Comparison of ENCODE assay signal across 8 cellular contexts in the genomic region with DNA sequence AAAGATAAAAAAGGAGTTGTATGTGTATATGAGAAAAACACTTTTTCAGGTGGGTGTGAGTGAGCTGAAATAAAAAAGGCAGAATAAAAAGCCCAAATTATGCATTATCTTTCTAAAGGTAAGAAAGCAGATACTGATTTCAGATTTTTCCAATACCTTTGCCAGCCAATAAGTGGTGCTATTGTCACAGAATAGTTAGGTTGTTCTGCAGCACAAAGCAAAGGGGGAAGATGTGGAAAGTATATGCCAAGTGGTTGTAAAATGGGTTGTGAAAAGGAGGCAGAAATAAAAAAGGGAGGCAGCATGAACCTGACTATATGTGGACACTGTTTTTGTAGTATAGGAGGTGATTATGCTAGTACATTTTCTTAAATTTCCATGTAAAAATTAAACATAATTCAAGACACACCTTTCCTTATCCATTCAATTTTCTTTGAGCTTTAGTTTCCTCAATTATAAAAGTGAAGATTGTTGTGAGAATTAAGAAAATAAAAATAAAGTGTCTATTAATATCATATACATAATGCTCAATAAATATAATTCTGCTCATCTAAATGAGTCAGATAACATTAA.
DNase-seq lines count a peak whose midpoint lies in the region; ATAC-seq and TF ChIP-seq lines count a peak whose summit lies in the region.

No MANE protein-coding gene starts in this region.

- H3K27me3 ChIP-seq in A673 (replicated peaks; ENCODE audit: insufficient read depth, low read depth, low read length, poor library complexity), result no peaks in the 10 kb centered on the region
- no peaks in the 10 kb centered on the region for H3K27me3 ChIP-seq in neutrophil

- intact Hi-C loops in A673 (cut with micrococcal nuclease; ENCODE audit: unreplicated experiment), result loop anchor here (2.0 to 10.0 kb wide), 6 partner anchors 107 to 1089 kb away; a partner anchor contains a TSS

- POLR2A ChIA-PET in A673 (lab: Charles Lee; ENCODE audit: low non-redundant PET), result no interaction called here

- TF ChIP-seq CTCF in A673 (conservative IDR thresholded peaks at IDR 0.05; ENCODE audit: low read depth, low read length), result peak; percentile 75
- TF ChIP-seq CTCF in GM12872 (IDR thresholded peaks at IDR 0.05; ENCODE audit: insufficient read depth, low read depth, low read length), result peak; percentile 54; the same call in 2 of the 3 replicates
- TF ChIP-seq CTCF in LNCaP clone FGC (IDR thresholded peaks at IDR 0.05; ENCODE audit: control insufficient read depth, extremely low read depth, insufficient read depth), result peak; percentile 77
- TF ChIP-seq CTCF in epithelial cell of proximal tubule (conservative IDR thresholded peaks at IDR 0.05; ENCODE audit: low read depth, low read length), result peak; percentile 85
- TF ChIP-seq CTCF in neutrophil (IDR thresholded peaks at IDR 0.05), result peak; percentile 55

- H3K4me1 ChIP-seq in A673 (ENCODE audit: insufficient read depth, low read length, poor library complexity, severe bottlenecking) (peaks cover 24% of the 10 kb centered on the region), neutrophil (ENCODE audit: control insufficient read depth in 1 of 2, insufficient read depth in 1 of 2, low read depth in 1 of 2, low read length in 1 of 2) (no peaks in the 10 kb centered on the region)

- BruUV-seq in A673 (replicated peaks; lab: Mats Ljungman, UMichigan), result no TSS peak

- ATAC-seq in HG02840 (IDR thresholded peaks at IDR 0.05; ENCODE audit: low FRiP score, unreplicated experiment), result no peak

- H3K36me3 ChIP-seq in A673 (ENCODE audit: insufficient read depth, low read length, poor library complexity, severe bottlenecking) (no peaks in the 10 kb centered on the region), neutrophil (no peaks in the 10 kb centered on the region)

- CTCF ChIA-PET in A673 (lab: Charles Lee), result interaction anchor here (0.6 kb wide), 1 partner anchor 94 kb away, joined by 3 read pairs; no protein-coding TSS in a partner anchor

- H3K9me3 ChIP-seq in A673 (ENCODE audit: low read depth, low read length, poor library complexity, severe bottlenecking), result no peaks in the 10 kb centered on the region
- H3K9me3 ChIP-seq in neutrophil, result no peaks in the 10 kb centered on the region

- H3K4me3 ChIP-seq in A673 (ENCODE audit: low read depth, low read length, poor library complexity, severe bottlenecking) (no peak overlapping the region), LNCaP clone FGC (ENCODE audit: low read depth, low read length) (no peak overlapping the region), epithelial cell of proximal tubule (ENCODE audit: low read depth, low read length) (no peak overlapping the region), neutrophil (ENCODE audit: low read depth in 1 of 2, low read length in 1 of 2) (no peak overlapping the region)

- DNase-seq in A673 (ENCODE audit: low spot score) (peak; percentile 75), LNCaP clone FGC (ENCODE audit: low read depth) (peak; percentile 43), RPMI8226 (peak; percentile 56), epithelial cell of proximal tubule (ENCODE audit: low read depth) (no peak)
- DNase-seq in NK-92 treated with Interleukin-12 subunit alpha and Interleukin-12 subunit beta, amount 100 ng/mL, for 24 hours (lab: John Stamatoyannopoulos, UW), result no peak

- H3K27ac ChIP-seq in A673 (ENCODE audit: low read depth, low read length, poor library complexity, severe bottlenecking) (no peak overlapping the region), neutrophil (no peak overlapping the region)

Comparison
In these comparisons a context has a peak if more than half of its experiments do, and no peak if none do; other contexts are left out.
1. DNase-seq: peak in A673 (single experiment), LNCaP clone FGC (single experiment) and RPMI8226 (single experiment); none in epithelial cell of proximal tubule (single experiment) and NK-92 treated with Interleukin-12 subunit alpha and Interleukin-12 subunit beta, amount 100 ng/mL, for 24 hours (single experiment).
2. Peak in every context shown above with its lines, with median percentiles within 50 percentile points of each other: CTCF ChIP-seq.